ENCODE assay signal across 17 cellular contexts in genomic region chr6:133567656-133568055, GRCh38.
"Had no signal": no experiment of that assay in that cellular context is flagged by ENCODE, and none has a peak within 500 bp of the region (broad histone marks: within the 10 kb centered on the region; RNA-seq: fewer than 3 reads in every experiment).

No MANE protein-coding gene starts in this region.

- H3K4me3 ChIP-seq: esophagus muscularis mucosa, gastrocnemius medialis, heart right ventricle, stomach, vagina had no signal

- H3K27ac ChIP-seq: brain microvascular endothelial cell, dorsolateral prefrontal cortex, esophagus muscularis mucosa, gastrocnemius medialis, heart right ventricle, stomach, vagina had no signal

- H3K9me3 ChIP-seq: esophagus muscularis mucosa, gastrocnemius medialis, heart right ventricle, stomach, vagina had no signal

- H3K27me3 ChIP-seq: brain microvascular endothelial cell, esophagus muscularis mucosa, gastrocnemius medialis, vagina had no signal

- ATAC-seq: gastrocnemius medialis, heart right ventricle, left ventricle myocardium superior had no signal

- DNase-seq: activated CD4-positive, alpha-beta T cell treated with anti-CD3 and anti-CD28 coated beads, Interleukin-2, amount 50 U/mL, for 1 hour; activated CD4-positive, CD25-positive, alpha-beta regulatory T cell; amygdala; brain microvascular endothelial cell; dorsolateral prefrontal cortex; gastrocnemius medialis; heart right ventricle; left ventricle myocardium superior; nephron progenitor cell; stimulated activated CD4-positive, alpha-beta T cell treated with anti-CD3 and anti-CD28 coated beads, Interleukin-15, amount 100 ng/mL, for 24 hours; stimulated activated CD4-positive, alpha-beta T cell treated with anti-CD3 and anti-CD28 coated beads, Interleukin-4, amount 100 ng/mL, for 24 hours; stomach; T-helper 2 cell had no signal

- H3K36me3 Mint-ChIP-seq: activated naive CD4-positive, alpha-beta T cell treated with anti-CD3 and anti-CD28 coated beads, Interleukin-2, amount 50 U/mL, for 24 hours had no signal

- H3K9me3 Mint-ChIP-seq: activated naive CD4-positive, alpha-beta T cell treated with anti-CD3 and anti-CD28 coated beads, Interleukin-2, amount 50 U/mL, for 24 hours; activated T-helper 2 cell treated with anti-CD3 and anti-CD28 coated beads, Interferon-gamma antibody, Interleukin-2, Interleukin-4, amounts not matched to agents 10 μg/mL and 5 μg/mL and 100 μg/mL, durations not matched to agents 14 hours and 24 hours and 36 hours; nephron progenitor cell had no signal

- H3K36me3 ChIP-seq: brain microvascular endothelial cell, esophagus muscularis mucosa, gastrocnemius medialis, heart right ventricle, stomach, vagina had no signal

- H3K27ac Mint-ChIP-seq: activated naive CD4-positive, alpha-beta T cell treated with anti-CD3 and anti-CD28 coated beads, Interleukin-2, amount 50 U/mL, for 24 hours; activated T-helper 2 cell treated with anti-CD3 and anti-CD28 coated beads, Interferon-gamma antibody, Interleukin-2, Interleukin-4, amounts not matched to agents 10 μg/mL and 5 μg/mL and 100 μg/mL, durations not matched to agents 14 hours and 24 hours and 36 hours; nephron progenitor cell had no signal

- H3K4me3 Mint-ChIP-seq: activated naive CD4-positive, alpha-beta T cell treated with anti-CD3 and anti-CD28 coated beads, Interleukin-2, amount 50 U/mL, for 24 hours; nephron progenitor cell had no signal
